ENCODE assay signal across 8 cellular contexts in genomic region chr7:73717991-73718405, GRCh38. TPM values are rescaled to one million over a fixed set of nuclear protein-coding genes. Genes with fewer than 3 reads are reported as not detected.
DNase-seq lines count a peak whose midpoint lies in the region; ATAC-seq and TF ChIP-seq lines count a peak whose summit lies in the region.

No MANE protein-coding gene starts in this region.

- WGBS in heart left ventricle, 4 donors = 62 to 75% (median 66%) methylated on average over 10 of the region's 10 CpGs

- DNase-seq in AG04449 (ENCODE audit: low read depth, low spot score) (peak; percentile 65), HT-29 (ENCODE audit: low spot score) (peak; percentile 47), choroid plexus epithelial cell (ENCODE audit: low read depth) (peak; percentile 92), nucleus accumbens (lab: John Stamatoyannopoulos, UW) (no peak), heart left ventricle (no peak), Ammon's horn (ENCODE audit: low spot score) (no peak)

- no peaks in the 10 kb centered on the region for H3K9me3 ChIP-seq in heart left ventricle

- TF ChIP-seq CTCF in AG04449 (IDR thresholded peaks at IDR 0.05; ENCODE audit: insufficient read depth, low read length, missing control alignments) = no peak
- no peak for TF ChIP-seq CTCF in choroid plexus epithelial cell (conservative IDR thresholded peaks at IDR 0.05; ENCODE audit: low read depth, low read length)
- TF ChIP-seq CTCF in heart left ventricle (IDR thresholded peaks at IDR 0.05) = no peak

- CTCF ChIA-PET in AG04449 (lab: Yijun Ruan, JAX) = interaction anchor here (1.0 to 2.3 kb wide), 4 partner anchors 16 to 111 kb away, joined by 3 to 19 read pairs (median 4); no protein-coding TSS in a partner anchor

- H3K9ac ChIP-seq in rectal smooth muscle tissue (ENCODE audit: low read length) = no peak overlapping the region

- TF ChIP-seq POLR2A in heart left ventricle (IDR thresholded peaks at IDR 0.05) = no peak

- intact Hi-C loops in heart left ventricle (cut with DNase I) = loop anchor here in 3 of 10 donors (5.0 kb wide), 2 partner anchors 36 to 51 kb away; partner anchors contain the start of genes BUD23 (in 2 of the 3), DNAJC30 (in 2 of the 3) and VPS37D (in 2 of the 3)

- no peaks in the 10 kb centered on the region for H3K36me3 ChIP-seq in rectal smooth muscle tissue (ENCODE audit: control insufficient read depth, insufficient read depth, low read length)
- H3K36me3 ChIP-seq in heart left ventricle = no peaks in the 10 kb centered on the region

- POLR2A ChIA-PET in AG04449 (lab: Yijun Ruan, JAX) = interaction anchor here (1.0 to 4.3 kb wide), 3 partner anchors 12 to 141 kb away, joined by 3 to 47 read pairs (median 8); no protein-coding TSS in a partner anchor

- no peaks in the 10 kb centered on the region for H3K27me3 ChIP-seq in rectal smooth muscle tissue (ENCODE audit: control insufficient read depth, insufficient read depth, low read length)
- peaks cover 0 to 32% (median 3%) of the 10 kb centered on the region in 9 donors for H3K27me3 ChIP-seq in heart left ventricle

- ATAC-seq in activated CD4-positive, CD25-positive, alpha-beta regulatory T cell treated with anti-CD3 and anti-CD28 coated beads, Interleukin-2, amount 50 U/mL, for 24 hours = peak; percentile 71 to 74
- ATAC-seq in heart left ventricle = no peak

- H3K4me3 ChIP-seq in AG04449 (ENCODE audit: low read depth, low read length) = peak overlapping the region; percentile 75
- peak overlapping the region; percentile 80 for H3K4me3 ChIP-seq in choroid plexus epithelial cell (ENCODE audit: low read depth, low read length)
- peak overlapping the region; percentile 80 for H3K4me3 ChIP-seq in rectal smooth muscle tissue (ENCODE audit: low read length)
- peak overlapping the region in 1 of 12 donors; percentile 79 for H3K4me3 ChIP-seq in heart left ventricle

- H3K4me1 ChIP-seq in rectal smooth muscle tissue (ENCODE audit: control insufficient read depth, insufficient read depth, low read length) = peaks cover 37% of the 10 kb centered on the region
- H3K4me1 ChIP-seq in heart left ventricle = peaks cover 0 to 36% (median 14%) of the 10 kb centered on the region in 12 donors

- peak overlapping the region; percentile 55 for H3K27ac ChIP-seq in rectal smooth muscle tissue (ENCODE audit: low read depth, low read length)
- peak overlapping the region in 1 of 12 donors; percentile 71 for H3K27ac ChIP-seq in heart left ventricle

RNA-seq across cellular contexts. Expression of gene STX1A, which starts 1.5 kb away (rescaled TPM):
- 61.6 and 71.7 TPM in 2 replicates for total RNA-seq in HT-29 (2014; rRNA removed; shearing (Covaris generic))
- total RNA-seq in heart left ventricle = 1 to 10 TPM; 1.1 to 3.6 (median 1.6) TPM
- polyA plus RNA-seq in heart left ventricle = 1 to 10 TPM; 1.8 to 2.4 TPM

RNA-seq across cellular contexts. Expression of gene ABHD11, which starts 20.6 kb away (rescaled TPM):
- 226 and 243 TPM in 2 replicates for total RNA-seq in HT-29 (2014; rRNA removed; shearing (Covaris generic))
- total RNA-seq in heart left ventricle = 10 to 100 TPM; 17.9 to 36.9 (median 25.0) TPM
- polyA plus RNA-seq in heart left ventricle = 10 to 100 TPM; 21.0 to 27.7 TPM

RNA-seq across cellular contexts. Expression of gene BUD23, which starts 34.6 kb away (rescaled TPM):
- 127 and 151 TPM in 2 replicates for total RNA-seq in HT-29 (2014; rRNA removed; shearing (Covaris generic))
- 10 to 100 TPM; 57.4 to 94.1 (median 68.6) TPM for total RNA-seq in heart left ventricle
- polyA plus RNA-seq in heart left ventricle = 100 to 1,000 TPM; 106 to 150 TPM

RNA-seq across cellular contexts. Expression of gene DNAJC30, which starts 34.7 kb away (rescaled TPM):
- 6.7 and 7.4 TPM in 2 replicates for total RNA-seq in HT-29 (2014; rRNA removed; shearing (Covaris generic))
- total RNA-seq in heart left ventricle = 10 to 100 TPM in 6 of 9 donors, 1 to 10 TPM in 3; 6.8 to 21.1 (median 15.6) TPM
- polyA plus RNA-seq in heart left ventricle = 10 to 100 TPM in 1 of 2 donors, 1 to 10 TPM in 1; 7.2 to 14.0 TPM

RNA-seq across cellular contexts. Expression of gene VPS37D, which starts 50.4 kb away (rescaled TPM):
- total RNA-seq in HT-29 (2014; rRNA removed; shearing (Covaris generic)) = 0.28 and 0.73 TPM in 2 replicates
- 1 to 10 TPM; 1.9 to 2.9 (median 2.7) TPM for total RNA-seq in heart left ventricle
- polyA plus RNA-seq in heart left ventricle = 1 to 10 TPM; 1.1 to 2.2 TPM

Comparison
In these comparisons a context has a peak if more than half of its experiments do, and no peak if none do; other contexts are left out.
1. DNase-seq: peak in AG04449 (single experiment), HT-29 (single experiment) and choroid plexus epithelial cell (single experiment); none in nucleus accumbens (0 of 56), heart left ventricle (0 of 5) and Ammon's horn (single experiment).
2. ATAC-seq: peak in activated CD4-positive, CD25-positive, alpha-beta regulatory T cell treated with anti-CD3 and anti-CD28 coated beads, Interleukin-2, amount 50 U/mL, for 24 hours (2 of 2); none in heart left ventricle (0 of 4).
3. RNA of gene STX1A, which starts 1.5 kb away (total RNA-seq): 61.6 to 71.7 TPM in HT-29; 1.1 to 3.6 TPM in heart left ventricle; every median in the first group is over 10 times any median in the second.